Comparison of ENCODE assay signal across 1 cellular context in the genomic region with DNA sequence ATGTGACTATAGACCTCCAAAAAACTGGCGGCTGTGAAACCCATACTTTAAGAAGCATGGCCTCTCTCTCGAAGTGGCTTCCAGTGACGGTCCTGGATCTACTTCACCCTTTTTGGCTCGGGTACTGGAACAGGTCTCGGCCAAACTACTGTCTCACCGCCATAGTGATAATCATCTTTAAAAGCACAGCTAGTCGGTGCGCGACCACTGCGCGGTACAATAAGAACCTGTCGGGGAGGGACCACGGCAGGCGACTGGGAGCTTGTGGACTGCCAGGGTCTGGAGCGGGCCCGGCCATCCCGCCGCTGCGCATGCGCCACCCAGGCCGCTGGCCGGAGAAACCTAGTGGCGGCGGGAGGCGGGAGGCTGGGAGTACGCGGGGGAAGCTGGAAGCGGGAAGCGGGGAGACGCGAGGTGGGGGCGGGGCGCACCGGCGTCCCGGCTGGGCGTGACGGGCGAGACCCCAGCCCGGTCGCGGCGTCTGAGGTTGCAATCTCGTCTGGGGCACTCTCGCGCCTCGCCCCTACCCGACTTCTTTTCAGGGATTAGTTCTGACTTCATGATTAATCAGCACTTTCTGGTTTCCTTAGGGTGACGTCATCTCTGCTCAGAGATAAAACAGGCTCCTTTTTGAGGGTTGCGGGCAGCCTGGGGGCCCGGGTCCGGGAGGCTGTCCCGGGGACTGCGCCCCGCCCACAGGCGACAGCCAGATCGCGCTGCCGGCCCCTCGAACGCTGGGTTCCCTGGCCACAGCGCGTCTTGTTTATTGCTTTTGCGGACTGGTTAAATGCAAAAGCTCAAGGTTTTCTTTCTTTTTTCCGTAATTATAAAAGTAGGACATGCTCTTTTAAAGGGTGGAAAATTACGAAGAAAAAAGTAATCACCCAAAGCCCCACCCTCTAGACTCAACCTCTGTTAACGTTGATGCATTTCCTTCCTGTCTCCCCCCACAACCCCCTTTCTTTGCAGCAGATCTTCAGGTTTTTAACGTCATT.
TF ChIP-seq lines count a peak whose summit lies in the region.

No MANE protein-coding gene starts in this region.

TF ChIP-seq in K562, 482 proteins besides CTCF, POLR2A, EP300 and RAD21 (continued from another document and continues in another):
- TF ChIP-seq, protein P1, sequence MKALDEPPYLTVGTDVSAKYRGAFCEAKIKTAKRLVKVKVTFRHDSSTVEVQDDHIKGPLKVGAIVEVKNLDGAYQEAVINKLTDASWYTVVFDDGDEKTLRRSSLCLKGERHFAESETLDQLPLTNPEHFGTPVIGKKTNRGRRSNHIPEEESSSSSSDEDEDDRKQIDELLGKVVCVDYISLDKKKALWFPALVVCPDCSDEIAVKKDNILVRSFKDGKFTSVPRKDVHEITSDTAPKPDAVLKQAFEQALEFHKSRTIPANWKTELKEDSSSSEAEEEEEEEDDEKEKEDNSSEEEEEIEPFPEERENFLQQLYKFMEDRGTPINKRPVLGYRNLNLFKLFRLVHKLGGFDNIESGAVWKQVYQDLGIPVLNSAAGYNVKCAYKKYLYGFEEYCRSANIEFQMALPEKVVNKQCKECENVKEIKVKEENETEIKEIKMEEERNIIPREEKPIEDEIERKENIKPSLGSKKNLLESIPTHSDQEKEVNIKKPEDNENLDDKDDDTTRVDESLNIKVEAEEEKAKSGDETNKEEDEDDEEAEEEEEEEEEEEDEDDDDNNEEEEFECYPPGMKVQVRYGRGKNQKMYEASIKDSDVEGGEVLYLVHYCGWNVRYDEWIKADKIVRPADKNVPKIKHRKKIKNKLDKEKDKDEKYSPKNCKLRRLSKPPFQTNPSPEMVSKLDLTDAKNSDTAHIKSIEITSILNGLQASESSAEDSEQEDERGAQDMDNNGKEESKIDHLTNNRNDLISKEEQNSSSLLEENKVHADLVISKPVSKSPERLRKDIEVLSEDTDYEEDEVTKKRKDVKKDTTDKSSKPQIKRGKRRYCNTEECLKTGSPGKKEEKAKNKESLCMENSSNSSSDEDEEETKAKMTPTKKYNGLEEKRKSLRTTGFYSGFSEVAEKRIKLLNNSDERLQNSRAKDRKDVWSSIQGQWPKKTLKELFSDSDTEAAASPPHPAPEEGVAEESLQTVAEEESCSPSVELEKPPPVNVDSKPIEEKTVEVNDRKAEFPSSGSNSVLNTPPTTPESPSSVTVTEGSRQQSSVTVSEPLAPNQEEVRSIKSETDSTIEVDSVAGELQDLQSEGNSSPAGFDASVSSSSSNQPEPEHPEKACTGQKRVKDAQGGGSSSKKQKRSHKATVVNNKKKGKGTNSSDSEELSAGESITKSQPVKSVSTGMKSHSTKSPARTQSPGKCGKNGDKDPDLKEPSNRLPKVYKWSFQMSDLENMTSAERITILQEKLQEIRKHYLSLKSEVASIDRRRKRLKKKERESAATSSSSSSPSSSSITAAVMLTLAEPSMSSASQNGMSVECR (CRISPR knock-in tag; IDR thresholded peaks at IDR 0.05), result no peak
- TF ChIP-seq, protein P2, sequence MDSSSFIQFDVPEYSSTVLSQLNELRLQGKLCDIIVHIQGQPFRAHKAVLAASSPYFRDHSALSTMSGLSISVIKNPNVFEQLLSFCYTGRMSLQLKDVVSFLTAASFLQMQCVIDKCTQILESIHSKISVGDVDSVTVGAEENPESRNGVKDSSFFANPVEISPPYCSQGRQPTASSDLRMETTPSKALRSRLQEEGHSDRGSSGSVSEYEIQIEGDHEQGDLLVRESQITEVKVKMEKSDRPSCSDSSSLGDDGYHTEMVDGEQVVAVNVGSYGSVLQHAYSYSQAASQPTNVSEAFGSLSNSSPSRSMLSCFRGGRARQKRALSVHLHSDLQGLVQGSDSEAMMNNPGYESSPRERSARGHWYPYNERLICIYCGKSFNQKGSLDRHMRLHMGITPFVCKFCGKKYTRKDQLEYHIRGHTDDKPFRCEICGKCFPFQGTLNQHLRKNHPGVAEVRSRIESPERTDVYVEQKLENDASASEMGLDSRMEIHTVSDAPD (CRISPR knock-in tag; IDR thresholded peaks at IDR 0.05), result no peak
- TF ChIP-seq CREM (IDR thresholded peaks at IDR 0.05; ENCODE audit: low read depth) (peak; percentile 95), NFYB (IDR thresholded peaks at IDR 0.05; ENCODE audit: extremely low read depth, insufficient read length) (no peak), ZNF347 (CRISPR knock-in tag; IDR thresholded peaks at IDR 0.05; ENCODE audit: low read depth) (no peak), MAFK (IDR thresholded peaks at IDR 0.05; ENCODE audit: low read length) (peak; percentile 90), PTBP1 (IDR thresholded peaks at IDR 0.05; ENCODE audit: low read depth, low read length) (no peak), RBM17 (IDR thresholded peaks at IDR 0.05; ENCODE audit: borderline replicate concordance, low read depth, low read length) (no peak), ZNF444 (CRISPR knock-in tag; IDR thresholded peaks at IDR 0.05) (no peak), ZNF699 (CRISPR knock-in tag; IDR thresholded peaks at IDR 0.05; ENCODE audit: insufficient replicate concordance) (no peak), PHB (CRISPR knock-in tag; IDR thresholded peaks at IDR 0.05) (no peak), TEAD1 (CRISPR knock-in tag; IDR thresholded peaks at IDR 0.05) (no peak), FOSL1 (tag; conservative IDR thresholded peaks at IDR 0.05) (peak; percentile 95), ATF7 (IDR thresholded peaks at IDR 0.05) (peak; percentile 100), NBN (IDR thresholded peaks at IDR 0.05; ENCODE audit: low read depth) (peak; percentile 56; the same call in 1 of the 2 replicates), ZFPM2 (CRISPR knock-in tag; IDR thresholded peaks at IDR 0.05) (no peak), SP1 (CRISPR knock-in tag; IDR thresholded peaks at IDR 0.05) (peak; percentile 65; the same call in 1 of the 2 replicates), NCOA1 (IDR thresholded peaks at IDR 0.05; ENCODE audit: low read depth) (peak; percentile 82), ZNF134 (CRISPR knock-in tag; conservative IDR thresholded peaks at IDR 0.05) (no peak), ZNF165 (CRISPR knock-in tag; IDR thresholded peaks at IDR 0.05; ENCODE audit: borderline replicate concordance) (no peak), ZBED1 (IDR thresholded peaks at IDR 0.05) (no peak)
- TF ChIP-seq, protein P3, sequence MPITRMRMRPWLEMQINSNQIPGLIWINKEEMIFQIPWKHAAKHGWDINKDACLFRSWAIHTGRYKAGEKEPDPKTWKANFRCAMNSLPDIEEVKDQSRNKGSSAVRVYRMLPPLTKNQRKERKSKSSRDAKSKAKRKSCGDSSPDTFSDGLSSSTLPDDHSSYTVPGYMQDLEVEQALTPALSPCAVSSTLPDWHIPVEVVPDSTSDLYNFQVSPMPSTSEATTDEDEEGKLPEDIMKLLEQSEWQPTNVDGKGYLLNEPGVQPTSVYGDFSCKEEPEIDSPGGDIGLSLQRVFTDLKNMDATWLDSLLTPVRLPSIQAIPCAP (CRISPR knock-in tag; IDR thresholded peaks at IDR 0.05; ENCODE audit: borderline replicate concordance), result no peak
- TF ChIP-seq, protein P4, sequence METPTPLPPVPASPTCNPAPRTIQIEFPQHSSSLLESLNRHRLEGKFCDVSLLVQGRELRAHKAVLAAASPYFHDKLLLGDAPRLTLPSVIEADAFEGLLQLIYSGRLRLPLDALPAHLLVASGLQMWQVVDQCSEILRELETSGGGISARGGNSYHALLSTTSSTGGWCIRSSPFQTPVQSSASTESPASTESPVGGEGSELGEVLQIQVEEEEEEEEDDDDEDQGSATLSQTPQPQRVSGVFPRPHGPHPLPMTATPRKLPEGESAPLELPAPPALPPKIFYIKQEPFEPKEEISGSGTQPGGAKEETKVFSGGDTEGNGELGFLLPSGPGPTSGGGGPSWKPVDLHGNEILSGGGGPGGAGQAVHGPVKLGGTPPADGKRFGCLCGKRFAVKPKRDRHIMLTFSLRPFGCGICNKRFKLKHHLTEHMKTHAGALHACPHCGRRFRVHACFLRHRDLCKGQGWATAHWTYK (CRISPR knock-in tag; IDR thresholded peaks at IDR 0.05), result no peak; the same call in none of the 2 replicates
- TF ChIP-seq, protein P5, sequence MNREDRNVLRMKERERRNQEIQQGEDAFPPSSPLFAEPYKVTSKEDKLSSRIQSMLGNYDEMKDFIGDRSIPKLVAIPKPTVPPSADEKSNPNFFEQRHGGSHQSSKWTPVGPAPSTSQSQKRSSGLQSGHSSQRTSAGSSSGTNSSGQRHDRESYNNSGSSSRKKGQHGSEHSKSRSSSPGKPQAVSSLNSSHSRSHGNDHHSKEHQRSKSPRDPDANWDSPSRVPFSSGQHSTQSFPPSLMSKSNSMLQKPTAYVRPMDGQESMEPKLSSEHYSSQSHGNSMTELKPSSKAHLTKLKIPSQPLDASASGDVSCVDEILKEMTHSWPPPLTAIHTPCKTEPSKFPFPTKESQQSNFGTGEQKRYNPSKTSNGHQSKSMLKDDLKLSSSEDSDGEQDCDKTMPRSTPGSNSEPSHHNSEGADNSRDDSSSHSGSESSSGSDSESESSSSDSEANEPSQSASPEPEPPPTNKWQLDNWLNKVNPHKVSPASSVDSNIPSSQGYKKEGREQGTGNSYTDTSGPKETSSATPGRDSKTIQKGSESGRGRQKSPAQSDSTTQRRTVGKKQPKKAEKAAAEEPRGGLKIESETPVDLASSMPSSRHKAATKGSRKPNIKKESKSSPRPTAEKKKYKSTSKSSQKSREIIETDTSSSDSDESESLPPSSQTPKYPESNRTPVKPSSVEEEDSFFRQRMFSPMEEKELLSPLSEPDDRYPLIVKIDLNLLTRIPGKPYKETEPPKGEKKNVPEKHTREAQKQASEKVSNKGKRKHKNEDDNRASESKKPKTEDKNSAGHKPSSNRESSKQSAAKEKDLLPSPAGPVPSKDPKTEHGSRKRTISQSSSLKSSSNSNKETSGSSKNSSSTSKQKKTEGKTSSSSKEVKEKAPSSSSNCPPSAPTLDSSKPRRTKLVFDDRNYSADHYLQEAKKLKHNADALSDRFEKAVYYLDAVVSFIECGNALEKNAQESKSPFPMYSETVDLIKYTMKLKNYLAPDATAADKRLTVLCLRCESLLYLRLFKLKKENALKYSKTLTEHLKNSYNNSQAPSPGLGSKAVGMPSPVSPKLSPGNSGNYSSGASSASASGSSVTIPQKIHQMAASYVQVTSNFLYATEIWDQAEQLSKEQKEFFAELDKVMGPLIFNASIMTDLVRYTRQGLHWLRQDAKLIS (CRISPR knock-in tag; IDR thresholded peaks at IDR 0.05), result no peak
- TF ChIP-seq, protein P6, sequence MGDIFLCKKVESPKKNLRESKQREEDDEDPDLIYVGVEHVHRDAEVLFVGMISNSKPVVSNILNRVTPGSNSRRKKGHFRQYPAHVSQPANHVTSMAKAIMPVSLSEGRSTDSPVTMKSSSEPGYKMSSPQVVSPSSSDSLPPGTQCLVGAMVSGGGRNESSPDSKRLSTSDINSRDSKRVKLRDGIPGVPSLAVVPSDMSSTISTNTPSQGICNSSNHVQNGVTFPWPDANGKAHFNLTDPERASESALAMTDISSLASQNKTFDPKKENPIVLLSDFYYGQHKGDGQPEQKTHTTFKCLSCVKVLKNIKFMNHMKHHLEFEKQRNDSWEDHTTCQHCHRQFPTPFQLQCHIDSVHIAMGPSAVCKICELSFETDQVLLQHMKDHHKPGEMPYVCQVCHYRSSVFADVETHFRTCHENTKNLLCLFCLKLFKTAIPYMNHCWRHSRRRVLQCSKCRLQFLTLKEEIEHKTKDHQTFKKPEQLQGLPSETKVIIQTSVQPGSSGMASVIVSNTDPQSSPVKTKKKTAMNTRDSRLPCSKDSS (IDR thresholded peaks at IDR 0.05; ENCODE audit: low read depth, partially characterized antibody), result no peak
- TF ChIP-seq, protein P7, sequence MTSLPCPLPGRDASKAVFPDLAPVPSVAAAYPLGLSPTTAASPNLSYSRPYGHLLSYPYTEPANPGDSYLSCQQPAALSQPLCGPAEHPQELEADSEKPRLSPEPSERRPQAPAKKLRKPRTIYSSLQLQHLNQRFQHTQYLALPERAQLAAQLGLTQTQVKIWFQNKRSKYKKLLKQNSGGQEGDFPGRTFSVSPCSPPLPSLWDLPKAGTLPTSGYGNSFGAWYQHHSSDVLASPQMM (CRISPR knock-in tag; IDR thresholded peaks at IDR 0.05), result no peak
- TF ChIP-seq, protein P8, sequence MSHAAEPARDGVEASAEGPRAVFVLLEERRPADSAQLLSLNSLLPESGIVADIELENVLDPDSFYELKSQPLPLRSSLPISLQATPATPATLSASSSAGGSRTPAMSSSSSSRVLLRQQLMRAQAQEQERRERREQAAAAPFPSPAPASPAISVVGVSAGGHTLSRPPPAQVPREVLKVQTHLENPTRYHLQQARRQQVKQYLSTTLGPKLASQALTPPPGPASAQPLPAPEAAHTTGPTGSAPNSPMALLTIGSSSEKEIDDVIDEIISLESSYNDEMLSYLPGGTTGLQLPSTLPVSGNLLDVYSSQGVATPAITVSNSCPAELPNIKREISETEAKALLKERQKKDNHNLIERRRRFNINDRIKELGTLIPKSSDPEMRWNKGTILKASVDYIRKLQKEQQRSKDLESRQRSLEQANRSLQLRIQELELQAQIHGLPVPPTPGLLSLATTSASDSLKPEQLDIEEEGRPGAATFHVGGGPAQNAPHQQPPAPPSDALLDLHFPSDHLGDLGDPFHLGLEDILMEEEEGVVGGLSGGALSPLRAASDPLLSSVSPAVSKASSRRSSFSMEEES (CRISPR knock-in tag; IDR thresholded peaks at IDR 0.05), result no peak
- TF ChIP-seq, protein P9, sequence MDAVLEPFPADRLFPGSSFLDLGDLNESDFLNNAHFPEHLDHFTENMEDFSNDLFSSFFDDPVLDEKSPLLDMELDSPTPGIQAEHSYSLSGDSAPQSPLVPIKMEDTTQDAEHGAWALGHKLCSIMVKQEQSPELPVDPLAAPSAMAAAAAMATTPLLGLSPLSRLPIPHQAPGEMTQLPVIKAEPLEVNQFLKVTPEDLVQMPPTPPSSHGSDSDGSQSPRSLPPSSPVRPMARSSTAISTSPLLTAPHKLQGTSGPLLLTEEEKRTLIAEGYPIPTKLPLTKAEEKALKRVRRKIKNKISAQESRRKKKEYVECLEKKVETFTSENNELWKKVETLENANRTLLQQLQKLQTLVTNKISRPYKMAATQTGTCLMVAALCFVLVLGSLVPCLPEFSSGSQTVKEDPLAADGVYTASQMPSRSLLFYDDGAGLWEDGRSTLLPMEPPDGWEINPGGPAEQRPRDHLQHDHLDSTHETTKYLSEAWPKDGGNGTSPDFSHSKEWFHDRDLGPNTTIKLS (IDR thresholded peaks at IDR 0.05; ENCODE audit: borderline replicate concordance, low read depth), result peak; percentile 48; the same call in 1 of the 2 replicates
- TF ChIP-seq, protein P10, sequence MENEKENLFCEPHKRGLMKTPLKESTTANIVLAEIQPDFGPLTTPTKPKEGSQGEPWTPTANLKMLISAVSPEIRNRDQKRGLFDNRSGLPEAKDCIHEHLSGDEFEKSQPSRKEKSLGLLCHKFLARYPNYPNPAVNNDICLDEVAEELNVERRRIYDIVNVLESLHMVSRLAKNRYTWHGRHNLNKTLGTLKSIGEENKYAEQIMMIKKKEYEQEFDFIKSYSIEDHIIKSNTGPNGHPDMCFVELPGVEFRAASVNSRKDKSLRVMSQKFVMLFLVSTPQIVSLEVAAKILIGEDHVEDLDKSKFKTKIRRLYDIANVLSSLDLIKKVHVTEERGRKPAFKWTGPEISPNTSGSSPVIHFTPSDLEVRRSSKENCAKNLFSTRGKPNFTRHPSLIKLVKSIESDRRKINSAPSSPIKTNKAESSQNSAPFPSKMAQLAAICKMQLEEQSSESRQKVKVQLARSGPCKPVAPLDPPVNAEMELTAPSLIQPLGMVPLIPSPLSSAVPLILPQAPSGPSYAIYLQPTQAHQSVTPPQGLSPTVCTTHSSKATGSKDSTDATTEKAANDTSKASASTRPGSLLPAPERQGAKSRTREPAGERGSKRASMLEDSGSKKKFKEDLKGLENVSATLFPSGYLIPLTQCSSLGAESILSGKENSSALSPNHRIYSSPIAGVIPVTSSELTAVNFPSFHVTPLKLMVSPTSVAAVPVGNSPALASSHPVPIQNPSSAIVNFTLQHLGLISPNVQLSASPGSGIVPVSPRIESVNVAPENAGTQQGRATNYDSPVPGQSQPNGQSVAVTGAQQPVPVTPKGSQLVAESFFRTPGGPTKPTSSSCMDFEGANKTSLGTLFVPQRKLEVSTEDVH (IDR thresholded peaks at IDR 0.05; ENCODE audit: low read depth, partially characterized antibody), result peak; percentile 39
